ENCODE assay signal across 21 cellular contexts in the genomic region with DNA sequence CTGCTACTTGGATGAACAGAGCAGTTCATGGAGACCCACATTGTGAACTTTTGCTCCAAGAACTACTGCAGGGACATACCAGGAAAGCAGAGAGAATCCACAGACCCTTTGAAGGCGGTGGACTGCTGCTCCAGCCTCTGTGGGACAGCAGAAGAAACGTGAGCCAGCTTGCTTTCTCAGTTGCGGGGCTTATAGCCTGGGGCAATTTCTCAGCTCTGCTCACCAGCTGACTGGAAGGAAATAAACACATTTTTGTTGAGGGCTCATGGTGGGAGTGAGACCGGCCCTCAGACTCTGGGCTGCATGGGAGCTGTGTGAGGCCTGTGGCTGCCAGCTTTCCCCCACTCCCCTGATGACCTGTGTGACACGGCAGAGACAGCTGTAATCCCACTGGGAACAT. TPM values are rescaled to one million over a fixed set of nuclear protein-coding genes. Genes with fewer than 3 reads are reported as not detected.
DNase-seq lines count a peak whose midpoint lies in the region; ATAC-seq and TF ChIP-seq lines count a peak whose summit lies in the region.
"Had no signal": no experiment of that assay in that cellular context is flagged by ENCODE, and none has a peak within 500 bp of the region (broad histone marks: within the 10 kb centered on the region; RNA-seq: fewer than 3 reads in every experiment).

No MANE protein-coding gene starts in this region.

- no peak overlapping the region for H3K23ac ChIP-seq in IMR-90 (ENCODE audit: low read depth, low read length)

- no peak overlapping the region for H4K8ac ChIP-seq in IMR-90 (ENCODE audit: low read depth in 2 of 2, low read length in 2 of 2)

- no peak overlapping the region for H3K4ac ChIP-seq in IMR-90 (ENCODE audit: low read depth, low read length)

- dilution Hi-C loops in IMR-90 (cut with HindIII; ENCODE audit: low sequenced_read_pairs, unreplicated experiment) = no loop called here

- no peak for ATAC-seq in IMR-90 (ENCODE audit: low read depth)
- ATAC-seq in HG02840 (IDR thresholded peaks at IDR 0.05; ENCODE audit: low FRiP score, unreplicated experiment) = no peak
- no peak for ATAC-seq in GM18498 (IDR thresholded peaks at IDR 0.05; ENCODE audit: unreplicated experiment)
- ATAC-seq: A549 had no signal

- H3K56ac ChIP-seq in IMR-90 (ENCODE audit: extremely low read depth, insufficient read depth, low read length) = no peak overlapping the region

- TF ChIP-seq CTCF in IMR-90 (conservative IDR thresholded peaks at IDR 0.05; ENCODE audit: low read depth, low read length) = no peak

- no peak overlapping the region for H4K5ac ChIP-seq in IMR-90 (ENCODE audit: low read depth, low read length)

- no peak overlapping the region for H2AK9ac ChIP-seq in IMR-90 (replicated peaks; ENCODE audit: low read depth, low read length, poor library complexity)

- no peaks in the 10 kb centered on the region for H3K4me1 ChIP-seq in IMR-90 (ENCODE audit: control insufficient read depth, insufficient read depth, low read length)
- H3K4me1 ChIP-seq: A549; BE2C; BLaER1 treated with 17β-estradiol and CSF1 and Interleukin-3, amounts not matched to agents 10 nM and 100 nM had no signal

- CTCF ChIA-PET in IMR-90 (lab: Yijun Ruan, JAX) = no interaction called here

- H3K14ac ChIP-seq in IMR-90 (replicated peaks; ENCODE audit: low read depth, low read length) = no peak overlapping the region

- no peaks in the 10 kb centered on the region for H3K36me3 ChIP-seq in IMR-90 (ENCODE audit: control insufficient read depth, insufficient read depth, low read length)
- H3K36me3 ChIP-seq: BE2C; BLaER1 treated with 17β-estradiol and CSF1 and Interleukin-3, amounts not matched to agents 10 nM and 100 nM had no signal

- H2BK15ac ChIP-seq in IMR-90 (ENCODE audit: low read depth, low read length) = no peak overlapping the region; the same call in 2 of the 3 replicates

- H3K27ac ChIP-seq in IMR-90 (ENCODE audit: insufficient read depth, low read length) = no peak overlapping the region
- H3K27ac ChIP-seq: A549; BLaER1 treated with 17β-estradiol and CSF1 and Interleukin-3, amounts not matched to agents 10 nM and 100 nM; GM23248 had no signal

- no peaks in the 10 kb centered on the region for H3K79me1 ChIP-seq in IMR-90 (ENCODE audit: low read depth in 1 of 2, low read length in 2 of 2)

- no peak overlapping the region for H3K4me2 ChIP-seq in IMR-90 (ENCODE audit: low read depth, low read length)
- H3K4me2 ChIP-seq: A549; BLaER1 treated with 17β-estradiol and CSF1 and Interleukin-3, amounts not matched to agents 10 nM and 100 nM had no signal

- no peak overlapping the region for H3K4me3 ChIP-seq in IMR-90 (ENCODE audit: insufficient read depth, low read depth, low read length)
- H3K4me3 ChIP-seq: A549; BLaER1 treated with 17β-estradiol and CSF1 and Interleukin-3, amounts not matched to agents 10 nM and 100 nM; GM23248 had no signal

- H3K9ac ChIP-seq in IMR-90 (ENCODE audit: low read depth, low read length) = no peak overlapping the region
- H3K9ac ChIP-seq: BLaER1 treated with 17β-estradiol and CSF1 and Interleukin-3, amounts not matched to agents 10 nM and 100 nM; GM23248 had no signal

- no peaks in the 10 kb centered on the region for H4K20me1 ChIP-seq in IMR-90 (ENCODE audit: insufficient read depth, low read length)
- H4K20me1 ChIP-seq: BLaER1 treated with 17β-estradiol and CSF1 and Interleukin-3, amounts not matched to agents 10 nM and 100 nM had no signal

- intact Hi-C loops in IMR-90 (cut with micrococcal nuclease) = no loop called here

- H2BK20ac ChIP-seq in IMR-90 (ENCODE audit: low read depth, low read length) = no peak overlapping the region

- DNase-seq in EH (ENCODE audit: low read depth) (peak; percentile 1), IMR-90 (no peak), islet precursor cell (peak; percentile 56)
- no peak for DNase-seq in stimulated activated CD4-positive, alpha-beta T cell treated with anti-CD3 and anti-CD28 coated beads, Interleukin-4, amount 100 ng/mL, for 1 hour
- DNase-seq: 8988T; ACHN; AML-193; BE2C; CD4-positive, alpha-beta T cell; CD8-positive, alpha-beta memory T cell; DMS 273 treated with DMSO at 0.1 percent for 48 hours; DMS79; GM23248; H7; HCEC 1CT had no signal

- H2AK5ac ChIP-seq in IMR-90 (ENCODE audit: low read depth, low read length) = peak overlapping the region; percentile 35; the same call in 1 of the 2 replicates

- no peak overlapping the region for H4K91ac ChIP-seq in IMR-90 (ENCODE audit: insufficient read depth, low read depth, low read length)

- no peak for TF ChIP-seq POLR2A in IMR-90 (IDR thresholded peaks at IDR 0.05; ENCODE audit: low read depth, low read length)

- no peak overlapping the region; the same call in 1 of the 2 replicates for H3K18ac ChIP-seq in IMR-90 (ENCODE audit: low read depth, low read length)

- 81% methylated on average over 3 of the region's 5 CpGs; no CpG with 5 or more reads in 1 of the 2 experiments for WGBS in IMR-90 (ENCODE audit: extremely low coverage in 2 of 2, insufficient read length in 1 of 2), 2 experiments

- BruUV-seq in IMR-90 (replicated peaks; lab: Mats Ljungman, UMichigan) = no TSS peak

- no peak overlapping the region for H2BK5ac ChIP-seq in IMR-90 (ENCODE audit: low read depth, low read length, poor library complexity, severe bottlenecking)

- H3K9me3 ChIP-seq in IMR-90 (ENCODE audit: control insufficient read depth, insufficient read depth, low read length) = peaks cover 2% of the 10 kb centered on the region; the same call in 1 of the 2 replicates
- H3K9me3 ChIP-seq: A549, BE2C had no signal

- no peak overlapping the region for H2BK120ac ChIP-seq in IMR-90 (ENCODE audit: low read depth, low read length)

- no peaks in the 10 kb centered on the region for H3K9me1 ChIP-seq in IMR-90 (ENCODE audit: insufficient read depth, low read length)

- H2AFZ ChIP-seq in IMR-90 (replicated peaks; ENCODE audit: low read length, poor library complexity) = no peak overlapping the region
- H2AFZ ChIP-seq: GM23248 had no signal

- POLR2A ChIA-PET in IMR-90 (lab: Charles Lee; ENCODE audit: unreplicated experiment) = no interaction called here

- no peaks in the 10 kb centered on the region for H3K27me3 ChIP-seq in IMR-90 (ENCODE audit: control insufficient read depth, insufficient read depth, low read length)
- H3K27me3 ChIP-seq: BE2C; BLaER1 treated with 17β-estradiol and CSF1 and Interleukin-3, amounts not matched to agents 10 nM and 100 nM had no signal

- in situ Hi-C loops in IMR-90 (cut with MboI; ENCODE audit: low sequenced_read_pairs) = no loop called here

- TF ChIP-seq RAD21 in IMR-90 (IDR thresholded peaks at IDR 0.05; ENCODE audit: low read length) = no peak

TF ChIP-seq in IMR-90, 13 proteins besides CTCF, POLR2A, EP300 and RAD21:
- TF ChIP-seq MXI1 (IDR thresholded peaks at IDR 0.05; ENCODE audit: borderline replicate concordance, low read depth, low read length) = no peak
- no peak for TF ChIP-seq CEBPB (IDR thresholded peaks at IDR 0.05; ENCODE audit: low read depth, low read length)
- TF ChIP-seq CHD1 (IDR thresholded peaks at IDR 0.05; ENCODE audit: low read depth, low read length) = no peak
- TF ChIP-seq FOS (IDR thresholded peaks at IDR 0.05; ENCODE audit: low read depth, low read length) = no peak
- no peak for TF ChIP-seq BHLHE40 (IDR thresholded peaks at IDR 0.05; ENCODE audit: low read depth, low read length)
- TF ChIP-seq RFX5 (IDR thresholded peaks at IDR 0.05; ENCODE audit: low read depth, low read length) = no peak
- TF ChIP-seq NFE2L2 (IDR thresholded peaks at IDR 0.05; ENCODE audit: low read depth, low read length) = no peak

RNA-seq across cellular contexts. Expression of a gene that starts 2.6 kb away (rescaled TPM):
- not detected in 2 replicates for total RNA-seq in IMR-90 (2012; rRNA removed)
- not detected in 2 replicates for polyA plus RNA-seq in IMR-90 (2012; rRNA removed)
- polyA plus RNA-seq in IMR-90 (2012; cell fraction: cytosol; rRNA removed) = not detected in 2 replicates
- polyA plus RNA-seq in IMR-90 (2012; cell fraction: nucleus; rRNA removed; ENCODE audit: low replicate concordance) = not detected in 2 replicates
- total RNA-seq: CD4-positive, alpha-beta T cell; CD8-positive, alpha-beta memory T cell; GM23248; H1; H7 had no signal
- polyA plus RNA-seq: A549; CD14-positive monocyte; CD8-positive, alpha-beta memory T cell; GM23248; H1 had no signal

RNA-seq across cellular contexts. Expression of a gene that starts 27.8 kb away (rescaled TPM):
- total RNA-seq in IMR-90 (2012; rRNA removed) = under 0.01 and 0.36 TPM in 2 replicates
- polyA plus RNA-seq in IMR-90 (2012; rRNA removed) = 0.10 and 0.46 TPM in 2 replicates
- polyA plus RNA-seq in IMR-90 (2012; cell fraction: cytosol; rRNA removed) = 0.40 TPM in 1 of 2 replicates, not detected in the other
- polyA plus RNA-seq in IMR-90 (2012; cell fraction: nucleus; rRNA removed; ENCODE audit: low replicate concordance) = 0.08 and 1.1 TPM in 2 replicates
- total RNA-seq: CD4-positive, alpha-beta T cell; CD8-positive, alpha-beta memory T cell; GM23248; H1; H7 had no signal
- polyA plus RNA-seq: A549; CD14-positive monocyte; CD8-positive, alpha-beta memory T cell; H1 had no signal

RNA-seq across cellular contexts. Expression of a gene that starts 59.2 kb away (rescaled TPM):
- total RNA-seq in IMR-90 (2012; rRNA removed) = not detected in 2 replicates
- polyA plus RNA-seq in IMR-90 (2012; rRNA removed) = 0.26 TPM in 1 of 2 replicates, not detected in the other
- 0.07 and 0.24 TPM in 2 replicates for polyA plus RNA-seq in IMR-90 (2012; cell fraction: cytosol; rRNA removed)
- 0.17 and 0.21 TPM in 2 replicates for polyA plus RNA-seq in IMR-90 (2012; cell fraction: nucleus; rRNA removed; ENCODE audit: low replicate concordance)
- total RNA-seq: CD4-positive, alpha-beta T cell; CD8-positive, alpha-beta memory T cell; GM23248; H1; H7 had no signal
- polyA plus RNA-seq: A549; CD14-positive monocyte; CD8-positive, alpha-beta memory T cell; GM23248; H1 had no signal

Comparison
In these comparisons a context has a peak if more than half of its experiments do, and no peak if none do; other contexts are left out.
1. DNase-seq: peak in EH (single experiment) and islet precursor cell (single experiment); none in IMR-90 (single experiment) and stimulated activated CD4-positive, alpha-beta T cell treated with anti-CD3 and anti-CD28 coated beads, Interleukin-4, amount 100 ng/mL, for 1 hour (single experiment).